In the genomic region with DNA sequence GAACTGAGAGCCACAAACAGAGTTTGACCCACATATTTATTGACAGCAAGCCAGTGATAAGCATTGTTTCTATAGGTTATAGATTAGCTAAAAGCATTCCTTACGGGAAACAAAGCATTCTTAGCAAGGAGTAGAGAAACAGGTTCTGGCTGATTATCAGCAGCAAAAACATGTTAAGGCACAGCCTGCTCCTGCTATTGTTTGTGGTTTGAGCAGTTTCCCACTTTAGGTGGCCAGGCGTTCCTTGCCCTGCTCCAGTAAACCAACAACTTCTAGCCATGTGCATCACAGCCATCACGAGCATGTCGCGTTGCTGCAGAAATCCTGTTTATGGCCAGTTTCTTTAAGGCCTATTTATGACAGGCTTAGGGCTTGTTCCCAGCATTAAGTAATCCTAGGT, we compare ENCODE assay signal across 29 cellular contexts. TPM values are rescaled to one million over a fixed set of nuclear protein-coding genes. Genes with fewer than 3 reads are reported as not detected.
DNase-seq lines count a peak whose midpoint lies in the region; FAIRE-seq and TF ChIP-seq lines count a peak whose summit lies in the region.
"Had no signal": no experiment of that assay in that cellular context is flagged by ENCODE, and none has a peak within 500 bp of the region (broad histone marks: within the 10 kb centered on the region; RNA-seq: fewer than 3 reads in every experiment).

No MANE protein-coding gene starts in this region.

- no peak overlapping the region for H4K91ac ChIP-seq in trophoblast cell (ENCODE audit: low read depth, low read length)

- H2AFZ ChIP-seq in trophoblast cell (ENCODE audit: insufficient read depth, low read length, poor library complexity), result no peak overlapping the region
- H2AFZ ChIP-seq: neural progenitor cell had no signal

- H3K23ac ChIP-seq in trophoblast cell (ENCODE audit: low read length), result no peak overlapping the region

- no peak overlapping the region for H3K18ac ChIP-seq in trophoblast cell (ENCODE audit: low read length)

- peaks cover 39% of the 10 kb centered on the region for H3K9me3 Mint-ChIP-seq in Caco-2 (ENCODE audit: unreplicated experiment)
- H3K9me3 Mint-ChIP-seq: CD4-positive, alpha-beta T cell had no signal

- H3K4me3 Mint-ChIP-seq in Caco-2 (ENCODE audit: unreplicated experiment), result peak overlapping the region; percentile 47
- H3K4me3 Mint-ChIP-seq: activated T-helper 1 cell treated with anti-CD3 and anti-CD28 coated beads, Interleukin-12 subunit alpha, Interleukin-12 subunit beta, Interleukin-2, Interleukin-4 antibody, amounts not matched to agents 30 ng/mL and 10 ng/mL and 1 ng/mL, durations not matched to agents 14 hours and 24 hours and 36 hours; CD4-positive, alpha-beta T cell; IgD-negative memory B cell; neural progenitor cell had no signal

- no peaks in the 10 kb centered on the region for H3K36me3 ChIP-seq in Caco-2 (ENCODE audit: control insufficient read depth, insufficient read depth, low read length)
- no peaks in the 10 kb centered on the region for H3K36me3 ChIP-seq in bronchial epithelial cell (ENCODE audit: control insufficient read depth, insufficient read depth, low read length)
- no peaks in the 10 kb centered on the region for H3K36me3 ChIP-seq in trophoblast cell (ENCODE audit: control insufficient read depth in 1 of 2, insufficient read depth in 2 of 2, low read length in 2 of 2)
- H3K36me3 ChIP-seq: neural progenitor cell, sigmoid colon, SJSA1, thoracic aorta had no signal

- peak overlapping the region; percentile 80 for H2BK5ac ChIP-seq in trophoblast cell (ENCODE audit: low read depth, low read length, poor library complexity)

- H3K79me2 ChIP-seq in trophoblast cell (ENCODE audit: control insufficient read depth, insufficient read depth, low read length, poor library complexity), result peaks cover 2% of the 10 kb centered on the region

- H3K79me1 ChIP-seq in trophoblast cell (ENCODE audit: low read length), result peaks cover 22% of the 10 kb centered on the region

- CTCF ChIA-PET in Caco-2 (lab: Charles Lee), result no interaction called here

- H2BK120ac ChIP-seq in trophoblast cell (ENCODE audit: insufficient read depth, low read length, poor library complexity), result peak overlapping the region; percentile 84

- TSS peak; percentile 38 for BruUV-seq in Caco-2 (replicated peaks; lab: Mats Ljungman, UMichigan)

- WGBS in trophoblast cell (ENCODE audit: extremely low coverage, insufficient coverage, insufficient read length), result no CpG with 5 or more reads among the region's 5 CpGs

- H3K4me3 ChIP-seq in Caco-2 (ENCODE audit: low read depth, low read length) (no peak overlapping the region), bronchial epithelial cell (ENCODE audit: low read depth, low read length) (peak overlapping the region; percentile 4), trophoblast cell (ENCODE audit: low read depth, low read length) (no peak overlapping the region)
- H3K4me3 ChIP-seq: neural progenitor cell, sigmoid colon, SJSA1, thoracic aorta had no signal

- POLR2A ChIA-PET in Caco-2 (lab: Charles Lee), result interaction anchor here (1.3 kb wide), 1 partner anchor 45 kb away, joined by 3 read pairs; the partner anchor contains the start of gene C2CD4B

- H3K27me3 Mint-ChIP-seq in Caco-2 (ENCODE audit: insufficient read depth, unreplicated experiment), result no peaks in the 10 kb centered on the region

- peak overlapping the region; percentile 87 for H3K27ac Mint-ChIP-seq in Caco-2 (ENCODE audit: unreplicated experiment)
- H3K27ac Mint-ChIP-seq: activated naive CD4-positive, alpha-beta T cell treated with anti-CD3 and anti-CD28 coated beads, Interleukin-2, amount 50 U/mL, for 72 hours; activated T-helper 1 cell treated with anti-CD3 and anti-CD28 coated beads, Interleukin-12 subunit alpha, Interleukin-12 subunit beta, Interleukin-2, Interleukin-4 antibody, amounts not matched to agents 30 ng/mL and 10 ng/mL and 1 ng/mL, durations not matched to agents 14 hours and 24 hours and 36 hours; CD4-positive, alpha-beta T cell; neural progenitor cell had no signal

- no peak overlapping the region for H3K4ac ChIP-seq in trophoblast cell (ENCODE audit: low read depth, low read length)

- H3K27ac ChIP-seq in trophoblast cell (ENCODE audit: low read depth, low read length), result peak overlapping the region; percentile 94
- H3K27ac ChIP-seq: neural progenitor cell, sigmoid colon, SJSA1, thoracic aorta had no signal

- H3K9me3 ChIP-seq in Caco-2 (peaks cover 40% of the 10 kb centered on the region), trophoblast cell (ENCODE audit: insufficient read depth, low read depth, low read length) (peaks cover 5% of the 10 kb centered on the region)
- H3K9me3 ChIP-seq: thoracic aorta had no signal

- no peak overlapping the region for H3K9ac ChIP-seq in trophoblast cell (ENCODE audit: low read length)
- H3K9ac ChIP-seq: neural progenitor cell had no signal

- H3K4me1 ChIP-seq in Caco-2, result peaks cover 32% of the 10 kb centered on the region
- peaks cover 10 to 17% of the 10 kb centered on the region in 2 experiments for H3K4me1 ChIP-seq in trophoblast cell (ENCODE audit: control insufficient read depth in 1 of 2, insufficient read depth in 2 of 2, low read length in 2 of 2)
- H3K4me1 ChIP-seq: neural progenitor cell, sigmoid colon, SJSA1 had no signal

- FAIRE-seq in bronchial epithelial cell (lab: Jason Lieb, UNC), result no peak
- FAIRE-seq: GM12892 had no signal

- H3K27me3 ChIP-seq in Caco-2 (replicated peaks; ENCODE audit: control insufficient read depth, insufficient read depth, low read length) (no peaks in the 10 kb centered on the region), bronchial epithelial cell (ENCODE audit: control insufficient read depth, insufficient read depth, low read length) (no peaks in the 10 kb centered on the region), trophoblast cell (ENCODE audit: insufficient read depth, low read length) (no peaks in the 10 kb centered on the region)
- H3K27me3 ChIP-seq: neural progenitor cell, sigmoid colon, SJSA1 had no signal

- no peak overlapping the region for H3K14ac ChIP-seq in trophoblast cell (ENCODE audit: low read length)

- no peak overlapping the region for H2AK5ac ChIP-seq in trophoblast cell (ENCODE audit: low read length)

- H3K4me1 Mint-ChIP-seq in Caco-2 (ENCODE audit: low read depth, unreplicated experiment), result peaks cover 20% of the 10 kb centered on the region
- H3K4me1 Mint-ChIP-seq: IgD-negative memory B cell, neural progenitor cell had no signal

- in situ Hi-C loops in GM13976 (cut with MboI; ENCODE audit: low sequenced_read_pairs, unreplicated experiment), result no loop called here

- H4K12ac ChIP-seq in trophoblast cell (ENCODE audit: low read depth, low read length), result no peak overlapping the region

- TF ChIP-seq CTCF in Caco-2 (IDR thresholded peaks at IDR 0.05; ENCODE audit: insufficient read depth in 1 of 2, low read depth in 1 of 2, low read length in 1 of 2, severe bottlenecking in 1 of 2, unreplicated experiment in 1 of 2), result no peak
- TF ChIP-seq CTCF in bronchial epithelial cell (IDR thresholded peaks at IDR 0.05; ENCODE audit: insufficient read depth, low read length, severe bottlenecking), result no peak
- TF ChIP-seq CTCF in GM13976 (IDR thresholded peaks at IDR 0.05; ENCODE audit: borderline replicate concordance, control extremely low read depth, extremely low read depth, insufficient read depth, missing control alignments), result no peak

- H4K8ac ChIP-seq in trophoblast cell (ENCODE audit: low read depth, low read length), result no peak overlapping the region

- peaks cover 11% of the 10 kb centered on the region for H3K36me3 Mint-ChIP-seq in Caco-2 (ENCODE audit: insufficient read depth, unreplicated experiment)
- H3K36me3 Mint-ChIP-seq: IgD-negative memory B cell, neural progenitor cell had no signal

- peak overlapping the region; percentile 44 for H3K4me2 ChIP-seq in trophoblast cell (ENCODE audit: low read length)
- H3K4me2 ChIP-seq: neural progenitor cell had no signal

- intact Hi-C loops in Caco-2 (cut with micrococcal nuclease; ENCODE audit: unreplicated experiment) (no loop called here), posterior vena cava (cut with DNase I) (no loop called here)

- H2BK12ac ChIP-seq in trophoblast cell (ENCODE audit: low read length), result no peak overlapping the region

- DNase-seq in Caco-2 (peak; percentile 59 to 62), bronchial epithelial cell (ENCODE audit: low read depth) (peak; percentile 95), islet precursor cell (peak; percentile 74), trophoblast cell (peak; percentile 21 to 55), posterior vena cava (ENCODE audit: low spot score) (no peak), GM13976 (ENCODE audit: low spot score) (no peak), NCI-H2107 (lab: John Stamatoyannopoulos, UW) (no peak)
- DNase-seq in activated CD8-positive, alpha-beta memory T cell treated with anti-CD3 and anti-CD28 coated beads, Interleukin-2, amount 50 U/mL, for 4 hours, result no peak
- DNase-seq: activated CD4-positive, alpha-beta T cell treated with anti-CD3 and anti-CD28 coated beads, Interleukin-2, amount 50 U/mL, for 4 hours; activated CD4-positive, CD25-positive, alpha-beta regulatory T cell; aorta; CD4-positive, alpha-beta T cell; cortex of kidney; DMS 273 treated with DMSO at 0.1 percent for 48 hours; NCI-H1092 treated with DMSO at 0.1 percent for 48 hours; NCI-H1930; NCI-H2227 treated with DMSO at 0.1 percent for 48 hours; posterior cingulate gyrus; sigmoid colon; stimulated activated naive CD4-positive, alpha-beta T cell treated with Interleukin-2 at 50 U/mL for 16 hours had no signal

RNA-seq across cellular contexts. Expression of gene C2CD4B, which starts 44.7 kb away (rescaled TPM):
- total RNA-seq in Caco-2 (2022) (0.46 and 0.50 TPM in 2 replicates), bronchial epithelial cell (0.26 TPM in 2 replicates), posterior vena cava (1 to 10 TPM; 1.1 to 2.0 TPM)
- 0.74 and 0.90 TPM in 2 replicates for polyA plus RNA-seq in trophoblast cell (2013)
- total RNA-seq: A172, H4, SJSA1 had no signal
- polyA plus RNA-seq: IgD-negative memory B cell had no signal

Comparison
In these comparisons a context has a peak if more than half of its experiments do, and no peak if none do; other contexts are left out.
1. DNase-seq: peak in Caco-2 (2 of 2), bronchial epithelial cell (single experiment), islet precursor cell (single experiment) and trophoblast cell (2 of 2); none in posterior vena cava (single experiment), GM13976 (single experiment), activated CD8-positive, alpha-beta memory T cell treated with anti-CD3 and anti-CD28 coated beads, Interleukin-2, amount 50 U/mL, for 4 hours (single experiment) and NCI-H2107 (single experiment).